Comparison of ENCODE assay signal across 8 cellular contexts in genomic region chr2:45649855-45650806, GRCh38. TPM values are rescaled to one million over a fixed set of nuclear protein-coding genes. Genes with fewer than 3 reads are reported as not detected.
DNase-seq lines count a peak whose midpoint lies in the region; ATAC-seq, FAIRE-seq and TF ChIP-seq lines count a peak whose summit lies in the region.

No MANE protein-coding gene starts in this region.

- no peak overlapping the region for H2BK15ac ChIP-seq in neuronal stem cell (ENCODE audit: low read length)

- H2AFZ ChIP-seq in neuronal stem cell (ENCODE audit: low read length): peak overlapping the region; percentile 96

- H3K9me3 ChIP-seq in Panc1 (ENCODE audit: control insufficient read depth, insufficient read depth, low read depth, low read length): no peaks in the 10 kb centered on the region
- no peaks in the 10 kb centered on the region for H3K9me3 ChIP-seq in neuronal stem cell (replicated peaks in 1 of 2; ENCODE audit: control insufficient read depth in 2 of 2, insufficient read depth in 1 of 2, low read depth in 1 of 2, low read length in 2 of 2)
- H3K9me3 ChIP-seq in tibial artery: no peaks in the 10 kb centered on the region

- H3K4me1 ChIP-seq in Panc1 (ENCODE audit: control insufficient read depth, insufficient read depth, low read length) (peaks cover 16% of the 10 kb centered on the region; the same call in 1 of the 2 replicates), neuronal stem cell (ENCODE audit: control insufficient read depth in 2 of 2, insufficient read depth in 1 of 2, low read depth in 1 of 2, low read length in 2 of 2) (peaks cover 12 to 19% of the 10 kb centered on the region in 2 donors), tibial artery (peaks cover 4 to 39% (median 14%) of the 10 kb centered on the region in 4 donors)

- no TSS peak for BruUV-seq in Panc1 (replicated peaks; lab: Mats Ljungman, UMichigan)

- peak overlapping the region; percentile 86 for H3K9ac ChIP-seq in neuronal stem cell (ENCODE audit: low read depth, low read length, poor library complexity)

- H3K23ac ChIP-seq in neuronal stem cell (ENCODE audit: low read depth, low read length, poor library complexity): peak overlapping the region; percentile 58

- H2AK5ac ChIP-seq in neuronal stem cell (ENCODE audit: low read depth, low read length): no peak overlapping the region

- H3K4me2 ChIP-seq in neuronal stem cell (ENCODE audit: insufficient read depth, low read length, poor library complexity, severe bottlenecking): peak overlapping the region; percentile 98

- DNase-seq in AG04449 (ENCODE audit: low read depth, low spot score) (no peak), Panc1 (ENCODE audit: low read depth, low spot score) (no peak), frontal cortex (ENCODE audit: low spot score in 2 of 2) (peak; percentile 71 to 78), neuronal stem cell (ENCODE audit: low spot score) (peak; percentile 52), tibial artery (peak; percentile 79 to 92)
- DNase-seq in activated gamma-delta T cell treated with anti-CD3 and anti-CD28 coated beads, Interleukin-2, amount 50 U/mL, for 16 hours (ENCODE audit: low read depth): peak; percentile 41

- H4K91ac ChIP-seq in neuronal stem cell (ENCODE audit: low read depth, low read length, poor library complexity): no peak overlapping the region

- no peak overlapping the region for H3K4ac ChIP-seq in neuronal stem cell (ENCODE audit: low read length)

- no peak overlapping the region for H4K8ac ChIP-seq in neuronal stem cell (ENCODE audit: low read depth, low read length)

- ATAC-seq in HG03108 (IDR thresholded peaks at IDR 0.05; ENCODE audit: unreplicated experiment): peak; percentile 25
- peak; percentile 57 for ATAC-seq in Panc1

- no peak for TF ChIP-seq CTCF in AG04449 (IDR thresholded peaks at IDR 0.05; ENCODE audit: insufficient read depth, low read length, missing control alignments)
- TF ChIP-seq CTCF in Panc1 (IDR thresholded peaks at IDR 0.05): no peak
- TF ChIP-seq CTCF in tibial artery (IDR thresholded peaks at IDR 0.05): no peak

- no peak overlapping the region for H2BK5ac ChIP-seq in neuronal stem cell (ENCODE audit: low read length)

- peak; percentile 34 for TF ChIP-seq POLR2A in GM18526 (IDR thresholded peaks at IDR 0.05; ENCODE audit: extremely low read depth, insufficient read length)

- H3K27ac ChIP-seq in Panc1 (ENCODE audit: low read length): peak overlapping the region; percentile 73
- no peak overlapping the region for H3K27ac ChIP-seq in neuronal stem cell (replicated peaks; ENCODE audit: low read length)
- peak overlapping the region; percentile 87 to 100 for H3K27ac ChIP-seq in tibial artery

- H3K4me3 ChIP-seq in AG04449 (ENCODE audit: low read depth, low read length) (peak overlapping the region; percentile 80), Panc1 (ENCODE audit: low read depth in 2 of 2, low read length in 2 of 2) (peak overlapping the region; percentile 90 to 95), neuronal stem cell (ENCODE audit: low read length in 2 of 2) (peak overlapping the region; percentile 70 to 80), tibial artery (peak overlapping the region; percentile 73 to 90)

- no peak for FAIRE-seq in frontal cortex (lab: Jason Lieb, UNC)

- peaks cover 7% of the 10 kb centered on the region for H3K79me1 ChIP-seq in neuronal stem cell (ENCODE audit: low read depth, low read length)

- CTCF ChIA-PET in AG04449 (lab: Yijun Ruan, JAX) (interaction anchor here (0.6 to 5.9 kb wide), 18 partner anchors 9 to 343 kb away, joined by 3 to 53 read pairs (median 3); no protein-coding TSS in a partner anchor), Panc1 (lab: Charles Lee) (interaction anchor here (0.7 to 1.4 kb wide), 3 partner anchors 42 to 286 kb away, joined by 3 to 4 read pairs (median 3); no protein-coding TSS in a partner anchor)

- H2BK12ac ChIP-seq in neuronal stem cell (ENCODE audit: low read length): no peak overlapping the region

- no peak overlapping the region for H2BK120ac ChIP-seq in neuronal stem cell (ENCODE audit: low read depth, low read length)

- WGBS in neuronal stem cell (ENCODE audit: extremely low coverage in 2 of 2, insufficient read length in 2 of 2, insufficient replicate concordance in 1 of 2), 2 donors: no CpG with 5 or more reads among the region's 65 CpGs

- H3K14ac ChIP-seq in neuronal stem cell (ENCODE audit: low read length): no peak overlapping the region

- H3K27me3 ChIP-seq in Panc1 (ENCODE audit: control insufficient read depth, insufficient read depth, low read length) (no peaks in the 10 kb centered on the region), neuronal stem cell (ENCODE audit: control insufficient read depth in 3 of 3, insufficient read depth in 3 of 3, low read depth in 1 of 3, low read length in 3 of 3) (peaks cover 0 to 30% (median 8%) of the 10 kb centered on the region in 3 experiments), tibial artery (no peaks in the 10 kb centered on the region)

- POLR2A ChIA-PET in AG04449 (lab: Yijun Ruan, JAX): interaction anchor here (0.7 to 1.6 kb wide), 3 partner anchors 106 to 342 kb away, joined by 3 to 7 read pairs (median 3); no protein-coding TSS in a partner anchor
- POLR2A ChIA-PET in Panc1 (lab: Charles Lee): no interaction called here

- intact Hi-C loops in Panc1 (cut with micrococcal nuclease; ENCODE audit: unreplicated experiment): no loop called here
- intact Hi-C loops in tibial artery (cut with DNase I; ENCODE audit: low total_unique reads): loop anchor here (5.0 kb wide), 1 partner anchor 127 kb away; no protein-coding TSS in a partner anchor

- peak overlapping the region; percentile 87 for H3K18ac ChIP-seq in neuronal stem cell (ENCODE audit: low read length)

- H3K36me3 ChIP-seq in Panc1 (ENCODE audit: control insufficient read depth, insufficient read depth, low read length) (no peaks in the 10 kb centered on the region; the same call in 1 of the 2 replicates), neuronal stem cell (replicated peaks in 1 of 2; ENCODE audit: control insufficient read depth in 2 of 2, insufficient read depth in 2 of 2, low read length in 2 of 2) (no peaks in the 10 kb centered on the region), tibial artery (no peaks in the 10 kb centered on the region)

- in situ Hi-C loops in Panc1 (cut with HindIII; ENCODE audit: low pct_unique_long_range_greater_than_20kb, low sequenced_read_pairs): no loop called here

RNA-seq across cellular contexts. Expression of gene PRKCE, which starts 1.3 kb away (rescaled TPM):
- total RNA-seq in Panc1 (2021; ENCODE audit: unreplicated experiment) (14.0 TPM), frontal cortex (62.8 TPM)
- polyA plus RNA-seq in Panc1 (2012; ENCODE audit: insufficient read length): 8.1 TPM
- polyA plus RNA-seq in neuronal stem cell (2013, experiment 1 of 2): 2.1 TPM
- 1.7 TPM for polyA plus RNA-seq in neuronal stem cell (2013, experiment 2 of 2)

RNA-seq across cellular contexts. Expression of gene SRBD1, which starts 39.1 kb away (rescaled TPM):
- total RNA-seq in Panc1 (2021; ENCODE audit: unreplicated experiment) (9.7 TPM), frontal cortex (69.3 TPM)
- polyA plus RNA-seq in Panc1 (2012; ENCODE audit: insufficient read length): 3.2 TPM
- 12.1 TPM for polyA plus RNA-seq in neuronal stem cell (2013, experiment 1 of 2)
- polyA plus RNA-seq in neuronal stem cell (2013, experiment 2 of 2): 11.7 TPM

Comparison
In these comparisons a context has a peak if more than half of its experiments do, and no peak if none do; other contexts are left out.
1. DNase-seq: peak in activated gamma-delta T cell treated with anti-CD3 and anti-CD28 coated beads, Interleukin-2, amount 50 U/mL, for 16 hours (single experiment), frontal cortex (2 of 2), neuronal stem cell (single experiment) and tibial artery (2 of 2); none in AG04449 (single experiment) and Panc1 (single experiment).
2. Peak in every context shown above with its lines, with median percentiles within 50 percentile points of each other: H3K4me3 ChIP-seq.